8 cellular contexts compared by ENCODE assay signal in genomic region chr6:137707590-137708360, GRCh38.
DNase-seq lines count a peak whose midpoint lies in the region; ATAC-seq and TF ChIP-seq lines count a peak whose summit lies in the region.

No MANE protein-coding gene starts in this region.

- peak overlapping the region; percentile 78 for H3K4me3 Mint-ChIP-seq in activated T-helper 17 cell treated with anti-CD3 and anti-CD28 coated beads, Interleukin-2, amount 50 U/mL, for 72 hours

- TF ChIP-seq CTCF in KMS-11 (conservative IDR thresholded peaks at IDR 0.05; ENCODE audit: low read depth, low read length) (peak; percentile 92), fibroblast of villous mesenchyme (IDR thresholded peaks at IDR 0.05; ENCODE audit: insufficient read depth, low read depth, low read length) (peak; percentile 74), ovary (IDR thresholded peaks at IDR 0.05) (peak; percentile 67 to 78 (median 77)), thyroid gland (IDR thresholded peaks at IDR 0.05) (peak; percentile 27 to 88 (median 68))

- peak; percentile 13 for DNase-seq in DMS114 treated with DMSO at 0.1 percent for 48 hours (lab: John Stamatoyannopoulos, UW; ENCODE audit: unreplicated experiment)
- peak; percentile 77 for DNase-seq in RPMI7951 (ENCODE audit: low read depth)
- DNase-seq in fibroblast of villous mesenchyme (ENCODE audit: low read depth), result peak; percentile 84
- DNase-seq in ovary, result peak; percentile 53 to 71 (median 60)
- peak; percentile 61 to 63 for DNase-seq in thyroid gland

- H4K20me1 ChIP-seq in KMS-11 (ENCODE audit: insufficient read depth), result no peaks in the 10 kb centered on the region

- no peaks in the 10 kb centered on the region for H3K27me3 Mint-ChIP-seq in activated T-helper 17 cell treated with anti-CD3 and anti-CD28 coated beads, Interleukin-2, amount 50 U/mL, for 72 hours

- H3K36me3 ChIP-seq in KMS-11 (ENCODE audit: insufficient read depth) (no peaks in the 10 kb centered on the region), ovary (no peaks in the 10 kb centered on the region), thyroid gland (no peaks in the 10 kb centered on the region)

- peak overlapping the region; percentile 77 for H2AFZ ChIP-seq in KMS-11 (ENCODE audit: low read depth)

- peak overlapping the region; percentile 84 for H3K4me2 ChIP-seq in KMS-11

- H3K4me1 ChIP-seq in KMS-11 (ENCODE audit: low read depth, poor library complexity, severe bottlenecking) (peaks cover 65% of the 10 kb centered on the region), ovary (ENCODE audit: insufficient read depth) (peaks cover 14% of the 10 kb centered on the region), thyroid gland (peaks cover 0 to 14% of the 10 kb centered on the region in 2 donors)

- peak overlapping the region; percentile 10; the same call in 1 of the 2 replicates for H3K9ac ChIP-seq in KMS-11

- H3K27me3 ChIP-seq in KMS-11 (ENCODE audit: insufficient read depth, low read depth), result no peaks in the 10 kb centered on the region
- H3K27me3 ChIP-seq in ovary, result no peaks in the 10 kb centered on the region
- H3K27me3 ChIP-seq in thyroid gland, result no peaks in the 10 kb centered on the region

- H3K4me1 Mint-ChIP-seq in activated T-helper 17 cell treated with anti-CD3 and anti-CD28 coated beads, Interleukin-2, amount 50 U/mL, for 72 hours, result peaks cover 51% of the 10 kb centered on the region

- H3K36me3 Mint-ChIP-seq in activated T-helper 17 cell treated with anti-CD3 and anti-CD28 coated beads, Interleukin-2, amount 50 U/mL, for 72 hours (ENCODE audit: low read depth), result peaks cover 8% of the 10 kb centered on the region

- H3K27ac Mint-ChIP-seq in activated T-helper 17 cell treated with anti-CD3 and anti-CD28 coated beads, Interleukin-2, amount 50 U/mL, for 72 hours, result peak overlapping the region; percentile 92

- intact Hi-C loops in ovary (cut with DNase I), result loop anchor here (2.0 to 10.0 kb wide), 6 partner anchors 95 to 237 kb away; partner anchors contain the start of gene TNFAIP3 (in 3 of the 4)
- intact Hi-C loops in thyroid gland (cut with DNase I), result loop anchor here (2.0 to 5.0 kb wide), 2 partner anchors 159 to 400 kb away; partner anchors contain the start of genes PERP and TNFAIP3

- H3K4me3 ChIP-seq in KMS-11 (IDR thresholded peaks at IDR 0.05; ENCODE audit: insufficient read depth, low read depth, low read length) (no peak overlapping the region), fibroblast of villous mesenchyme (ENCODE audit: low read depth, low read length) (no peak overlapping the region), ovary (no peak overlapping the region), thyroid gland (replicated peaks in 1 of 3) (no peak overlapping the region)

- no peak for TF ChIP-seq EP300 in ovary (IDR thresholded peaks at IDR 0.05)

- H3K79me2 ChIP-seq in KMS-11 (ENCODE audit: insufficient read depth, low read depth), result no peaks in the 10 kb centered on the region

- TF ChIP-seq POLR2A in ovary (IDR thresholded peaks at IDR 0.05) (no peak), thyroid gland (IDR thresholded peaks at IDR 0.05) (no peak)

- peaks cover 5% of the 10 kb centered on the region for H3K9me3 Mint-ChIP-seq in activated T-helper 17 cell treated with anti-CD3 and anti-CD28 coated beads, Interleukin-2, amount 50 U/mL, for 72 hours

- H3K27ac ChIP-seq in KMS-11, result peak overlapping the region; percentile 49
- no peak overlapping the region for H3K27ac ChIP-seq in ovary
- no peak overlapping the region for H3K27ac ChIP-seq in thyroid gland

- H3K9me3 ChIP-seq in ovary (no peaks in the 10 kb centered on the region), thyroid gland (no peaks in the 10 kb centered on the region)

- WGBS in ovary, 3 donors, result 11 to 13% (median 12%) methylated on average over 13 of the region's 13 CpGs
- 13 to 20% methylated on average over 13 of the region's 13 CpGs for WGBS in thyroid gland, 2 donors

- ATAC-seq in GM21576 (IDR thresholded peaks at IDR 0.05; ENCODE audit: unreplicated experiment), result peak; percentile 76
- peak; percentile 69 for ATAC-seq in activated T-helper 17 cell treated with anti-CD3 and anti-CD28 coated beads, Interleukin-2, amount 50 U/mL, for 72 hours (replicated peaks)

Comparison
In these comparisons a context has a peak if more than half of its experiments do, and no peak if none do; other contexts are left out.
1. DNase-seq: peak in every context shown above with its lines; median percentile 84 in fibroblast of villous mesenchyme; 77 in RPMI7951; 62 in thyroid gland; 60 in ovary; 13 in DMS114 treated with DMSO at 0.1 percent for 48 hours.